ENCODE assay signal across 8 cellular contexts in the genomic region with DNA sequence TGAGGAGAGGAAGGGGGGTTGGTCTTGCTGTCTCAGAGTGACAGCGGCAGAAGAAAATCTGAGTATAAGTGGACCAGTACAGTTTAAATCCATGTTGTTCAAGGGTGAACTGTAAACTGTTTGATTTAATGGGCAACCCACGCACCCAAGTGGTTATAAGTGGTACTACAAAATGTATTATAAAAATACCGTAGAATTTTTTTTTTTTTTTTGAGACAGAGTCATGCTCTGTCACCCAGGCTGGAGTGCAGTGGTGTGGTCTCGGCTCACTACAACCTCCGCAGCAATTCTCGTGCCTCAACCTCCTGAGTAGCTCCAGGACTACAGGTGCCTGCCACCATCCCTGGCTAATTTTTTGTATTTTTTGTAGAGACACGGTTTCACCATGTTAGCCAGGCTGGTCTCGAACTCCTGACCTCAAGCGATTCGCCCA. TPM values are rescaled to one million over a fixed set of nuclear protein-coding genes. Genes with fewer than 3 reads are reported as not detected.
DNase-seq lines count a peak whose midpoint lies in the region; ATAC-seq and TF ChIP-seq lines count a peak whose summit lies in the region.

No MANE protein-coding gene starts in this region.

- peak; percentile 75 for DNase-seq in CD1c-positive myeloid dendritic cell (ENCODE audit: extremely low spot score)
- DNase-seq in HCEC 1CT = peak; percentile 65
- peak; percentile 11 to 77 for DNase-seq in NCI-H526 (lab: John Stamatoyannopoulos, UW)
- DNase-seq in activated CD8-positive, alpha-beta memory T cell treated with anti-CD3 and anti-CD28 coated beads, Interleukin-2, amount 10 ng/mL, durations not matched to agents 7 days and 5 days = peak; percentile 56
- peak; percentile 82 for DNase-seq in fibroblast of the aortic adventitia (ENCODE audit: low read depth)
- peak; percentile 29 for DNase-seq in pulmonary artery endothelial cell (ENCODE audit: low read depth, low spot score)

- CTCF ChIA-PET in activated CD8-positive, alpha-beta memory T cell treated with anti-CD3 and anti-CD28 coated beads, Interleukin-2, amount 10 ng/mL, durations not matched to agents 7 days and 5 days (lab: Charles Lee) = interaction anchor here (0.7 to 4.5 kb wide), 8 partner anchors 9 to 518 kb away, joined by 3 to 29 read pairs (median 6); no protein-coding TSS in a partner anchor

- H3K27me3 Mint-ChIP-seq in activated CD8-positive, alpha-beta memory T cell treated with anti-CD3 and anti-CD28 coated beads, Interleukin-2, amount 10 ng/mL, durations not matched to agents 7 days and 5 days = no peaks in the 10 kb centered on the region

- peaks cover 9% of the 10 kb centered on the region for H3K36me3 Mint-ChIP-seq in activated CD8-positive, alpha-beta memory T cell treated with anti-CD3 and anti-CD28 coated beads, Interleukin-2, amount 10 ng/mL, durations not matched to agents 7 days and 5 days

- no peak overlapping the region for H3K4me3 Mint-ChIP-seq in activated CD8-positive, alpha-beta memory T cell treated with anti-CD3 and anti-CD28 coated beads, Interleukin-2, amount 10 ng/mL, durations not matched to agents 7 days and 5 days

- peak; percentile 63 for TF ChIP-seq CTCF in fibroblast of the aortic adventitia (IDR thresholded peaks at IDR 0.05; ENCODE audit: insufficient read depth, low read length)

- H3K27ac Mint-ChIP-seq in activated CD8-positive, alpha-beta memory T cell treated with anti-CD3 and anti-CD28 coated beads, Interleukin-2, amount 10 ng/mL, durations not matched to agents 7 days and 5 days = peak overlapping the region; percentile 80

- no peak overlapping the region for H3K4me3 ChIP-seq in fibroblast of the aortic adventitia (ENCODE audit: low read depth, low read length)

- ATAC-seq in activated CD8-positive, alpha-beta memory T cell treated with anti-CD3 and anti-CD28 coated beads, Interleukin-2, amount 10 ng/mL, durations not matched to agents 7 days and 5 days = peak; percentile 8
- ATAC-seq in GM21515 (IDR thresholded peaks at IDR 0.05; ENCODE audit: unreplicated experiment) = no peak
- no peak for ATAC-seq in HG03442 (IDR thresholded peaks at IDR 0.05; ENCODE audit: unreplicated experiment)

- H3K9me3 Mint-ChIP-seq in activated CD8-positive, alpha-beta memory T cell treated with anti-CD3 and anti-CD28 coated beads, Interleukin-2, amount 10 ng/mL, durations not matched to agents 7 days and 5 days (ENCODE audit: low read depth) = no peaks in the 10 kb centered on the region

- H3K4me1 Mint-ChIP-seq in activated CD8-positive, alpha-beta memory T cell treated with anti-CD3 and anti-CD28 coated beads, Interleukin-2, amount 10 ng/mL, durations not matched to agents 7 days and 5 days = peaks cover 39% of the 10 kb centered on the region

RNA-seq across cellular contexts. Expression of gene CHCHD5, which starts 2.1 kb away (rescaled TPM):
- 10 to 100 TPM; 25.4 to 27.8 TPM for total RNA-seq in activated CD8-positive, alpha-beta memory T cell treated with anti-CD3 and anti-CD28 coated beads, Interleukin-2, amount 10 ng/mL, durations not matched to agents 7 days and 5 days
- 9.2 and 13.1 TPM in 2 replicates for total RNA-seq in fibroblast of the aortic adventitia (ENCODE audit: low replicate concordance)
- 4.7 and 6.1 TPM in 2 replicates for total RNA-seq in pulmonary artery endothelial cell

RNA-seq across cellular contexts. Expression of gene POLR1B, which starts 40.1 kb away (rescaled TPM):
- total RNA-seq in activated CD8-positive, alpha-beta memory T cell treated with anti-CD3 and anti-CD28 coated beads, Interleukin-2, amount 10 ng/mL, durations not matched to agents 7 days and 5 days = 10 to 100 TPM; 33.7 to 54.9 TPM
- total RNA-seq in fibroblast of the aortic adventitia (ENCODE audit: low replicate concordance) = 12.2 and 15.3 TPM in 2 replicates
- 28.8 and 39.9 TPM in 2 replicates for total RNA-seq in pulmonary artery endothelial cell

Comparison
In these comparisons a context has a peak if more than half of its experiments do, and no peak if none do; other contexts are left out.
1. DNase-seq: peak in every context shown above with its lines; median percentile 82 in fibroblast of the aortic adventitia; 75 in CD1c-positive myeloid dendritic cell; 65 in HCEC 1CT; 56 in activated CD8-positive, alpha-beta memory T cell treated with anti-CD3 and anti-CD28 coated beads, Interleukin-2, amount 10 ng/mL, durations not matched to agents 7 days and 5 days; 44 in NCI-H526; 29 in pulmonary artery endothelial cell.